In genomic region chr17:48261297-48261880, GRCh38 we compare ENCODE assay signal across 1 cellular context.
TF ChIP-seq lines count a peak whose summit lies in the region.

No MANE protein-coding gene starts in this region.

TF ChIP-seq in HEK293, 187 proteins besides CTCF, POLR2A, EP300 and RAD21 (continued from another document and continues in another):
- TF ChIP-seq, protein P1, sequence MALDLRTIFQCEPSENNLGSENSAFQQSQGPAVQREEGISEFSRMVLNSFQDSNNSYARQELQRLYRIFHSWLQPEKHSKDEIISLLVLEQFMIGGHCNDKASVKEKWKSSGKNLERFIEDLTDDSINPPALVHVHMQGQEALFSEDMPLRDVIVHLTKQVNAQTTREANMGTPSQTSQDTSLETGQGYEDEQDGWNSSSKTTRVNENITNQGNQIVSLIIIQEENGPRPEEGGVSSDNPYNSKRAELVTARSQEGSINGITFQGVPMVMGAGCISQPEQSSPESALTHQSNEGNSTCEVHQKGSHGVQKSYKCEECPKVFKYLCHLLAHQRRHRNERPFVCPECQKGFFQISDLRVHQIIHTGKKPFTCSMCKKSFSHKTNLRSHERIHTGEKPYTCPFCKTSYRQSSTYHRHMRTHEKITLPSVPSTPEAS (tag by site-specific recombination; IDR thresholded peaks at IDR 0.05), result no peak
- TF ChIP-seq ZNF664 (tag by site-specific recombination; IDR thresholded peaks at IDR 0.05) (no peak), ZBTB8A (tag by site-specific recombination; IDR thresholded peaks at IDR 0.05) (0 out of 2 replicates have a peak, but pooled peaks have one; percentile 15), ZNF791 (tag by site-specific recombination; IDR thresholded peaks at IDR 0.05) (no peak), ZNF558 (tag by site-specific recombination; IDR thresholded peaks at IDR 0.05) (no peak), ZNF341 (tag by site-specific recombination; IDR thresholded peaks at IDR 0.05; ENCODE audit: low read depth) (no peak), ZNF26 (tag by site-specific recombination; IDR thresholded peaks at IDR 0.05) (no peak), ZNF433 (tag by site-specific recombination; IDR thresholded peaks at IDR 0.05; ENCODE audit: low read depth) (no peak), ZNF133 (tag by site-specific recombination; IDR thresholded peaks at IDR 0.05) (no peak), ZFP69B (tag by site-specific recombination; IDR thresholded peaks at IDR 0.05) (0 out of 2 replicates have a peak, but pooled peaks have one; percentile 17), ZBTB7A (tag by site-specific recombination; IDR thresholded peaks at IDR 0.05; ENCODE audit: low read depth) (no peak), ZNF571 (tag by site-specific recombination; IDR thresholded peaks at IDR 0.05) (no peak), ZNF350 (tag by site-specific recombination; IDR thresholded peaks at IDR 0.05) (no peak), ZNF48 (tag by site-specific recombination; IDR thresholded peaks at IDR 0.05) (no peak), ZFP3 (tag by site-specific recombination; IDR thresholded peaks at IDR 0.05; ENCODE audit: low read depth) (no peak), ZFP41 (tag by site-specific recombination; IDR thresholded peaks at IDR 0.05; ENCODE audit: borderline replicate concordance) (no peak), ZSCAN23 (tag by site-specific recombination; IDR thresholded peaks at IDR 0.05) (no peak), ZNF530 (tag by site-specific recombination; IDR thresholded peaks at IDR 0.05; ENCODE audit: low read depth) (no peak), ZBTB48 (tag by site-specific recombination; IDR thresholded peaks at IDR 0.05) (no peak), ZNF544 (tag by site-specific recombination; IDR thresholded peaks at IDR 0.05) (no peak), ZNF768 (tag by site-specific recombination; IDR thresholded peaks at IDR 0.05) (no peak), ZNF654 (tag by site-specific recombination; IDR thresholded peaks at IDR 0.05; ENCODE audit: low read depth) (peak; percentile 51), GLI4 (tag by site-specific recombination; IDR thresholded peaks at IDR 0.05) (no peak), ZNF2 (tag by site-specific recombination; IDR thresholded peaks at IDR 0.05) (peak; percentile 58; the same call in 1 of the 2 replicates), ZNF239 (tag by site-specific recombination; IDR thresholded peaks at IDR 0.05) (no peak), KLF9 (tag by site-specific recombination; IDR thresholded peaks at IDR 0.05; ENCODE audit: low read depth) (no peak), ZNF792 (tag by site-specific recombination; IDR thresholded peaks at IDR 0.05) (no peak), ZFHX2 (tag by site-specific recombination; conservative IDR thresholded peaks at IDR 0.05) (no peak), ZNF501 (tag by site-specific recombination; IDR thresholded peaks at IDR 0.05) (no peak), GLIS1 (tag by site-specific recombination; IDR thresholded peaks at IDR 0.05) (no peak), ZNF274 (IDR thresholded peaks at IDR 0.05; ENCODE audit: low read length) (no peak), ZNF274 (tag by site-specific recombination; IDR thresholded peaks at IDR 0.05; ENCODE audit: borderline replicate concordance) (no peak), ZNF670 (tag by site-specific recombination; IDR thresholded peaks at IDR 0.05; ENCODE audit: low read depth) (no peak), MEIS1 (CRISPR knock-in tag; IDR thresholded peaks at IDR 0.05; ENCODE audit: borderline replicate concordance) (no peak)
- TF ChIP-seq, protein P2, sequence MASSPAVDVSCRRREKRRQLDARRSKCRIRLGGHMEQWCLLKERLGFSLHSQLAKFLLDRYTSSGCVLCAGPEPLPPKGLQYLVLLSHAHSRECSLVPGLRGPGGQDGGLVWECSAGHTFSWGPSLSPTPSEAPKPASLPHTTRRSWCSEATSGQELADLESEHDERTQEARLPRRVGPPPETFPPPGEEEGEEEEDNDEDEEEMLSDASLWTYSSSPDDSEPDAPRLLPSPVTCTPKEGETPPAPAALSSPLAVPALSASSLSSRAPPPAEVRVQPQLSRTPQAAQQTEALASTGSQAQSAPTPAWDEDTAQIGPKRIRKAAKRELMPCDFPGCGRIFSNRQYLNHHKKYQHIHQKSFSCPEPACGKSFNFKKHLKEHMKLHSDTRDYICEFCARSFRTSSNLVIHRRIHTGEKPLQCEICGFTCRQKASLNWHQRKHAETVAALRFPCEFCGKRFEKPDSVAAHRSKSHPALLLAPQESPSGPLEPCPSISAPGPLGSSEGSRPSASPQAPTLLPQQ (tag by site-specific recombination; IDR thresholded peaks at IDR 0.05), result no peak
- TF ChIP-seq, protein P3, sequence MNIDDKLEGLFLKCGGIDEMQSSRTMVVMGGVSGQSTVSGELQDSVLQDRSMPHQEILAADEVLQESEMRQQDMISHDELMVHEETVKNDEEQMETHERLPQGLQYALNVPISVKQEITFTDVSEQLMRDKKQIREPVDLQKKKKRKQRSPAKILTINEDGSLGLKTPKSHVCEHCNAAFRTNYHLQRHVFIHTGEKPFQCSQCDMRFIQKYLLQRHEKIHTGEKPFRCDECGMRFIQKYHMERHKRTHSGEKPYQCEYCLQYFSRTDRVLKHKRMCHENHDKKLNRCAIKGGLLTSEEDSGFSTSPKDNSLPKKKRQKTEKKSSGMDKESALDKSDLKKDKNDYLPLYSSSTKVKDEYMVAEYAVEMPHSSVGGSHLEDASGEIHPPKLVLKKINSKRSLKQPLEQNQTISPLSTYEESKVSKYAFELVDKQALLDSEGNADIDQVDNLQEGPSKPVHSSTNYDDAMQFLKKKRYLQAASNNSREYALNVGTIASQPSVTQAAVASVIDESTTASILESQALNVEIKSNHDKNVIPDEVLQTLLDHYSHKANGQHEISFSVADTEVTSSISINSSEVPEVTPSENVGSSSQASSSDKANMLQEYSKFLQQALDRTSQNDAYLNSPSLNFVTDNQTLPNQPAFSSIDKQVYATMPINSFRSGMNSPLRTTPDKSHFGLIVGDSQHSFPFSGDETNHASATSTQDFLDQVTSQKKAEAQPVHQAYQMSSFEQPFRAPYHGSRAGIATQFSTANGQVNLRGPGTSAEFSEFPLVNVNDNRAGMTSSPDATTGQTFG (tag by site-specific recombination; IDR thresholded peaks at IDR 0.05; ENCODE audit: borderline replicate concordance), result no peak
- TF ChIP-seq, protein P4, sequence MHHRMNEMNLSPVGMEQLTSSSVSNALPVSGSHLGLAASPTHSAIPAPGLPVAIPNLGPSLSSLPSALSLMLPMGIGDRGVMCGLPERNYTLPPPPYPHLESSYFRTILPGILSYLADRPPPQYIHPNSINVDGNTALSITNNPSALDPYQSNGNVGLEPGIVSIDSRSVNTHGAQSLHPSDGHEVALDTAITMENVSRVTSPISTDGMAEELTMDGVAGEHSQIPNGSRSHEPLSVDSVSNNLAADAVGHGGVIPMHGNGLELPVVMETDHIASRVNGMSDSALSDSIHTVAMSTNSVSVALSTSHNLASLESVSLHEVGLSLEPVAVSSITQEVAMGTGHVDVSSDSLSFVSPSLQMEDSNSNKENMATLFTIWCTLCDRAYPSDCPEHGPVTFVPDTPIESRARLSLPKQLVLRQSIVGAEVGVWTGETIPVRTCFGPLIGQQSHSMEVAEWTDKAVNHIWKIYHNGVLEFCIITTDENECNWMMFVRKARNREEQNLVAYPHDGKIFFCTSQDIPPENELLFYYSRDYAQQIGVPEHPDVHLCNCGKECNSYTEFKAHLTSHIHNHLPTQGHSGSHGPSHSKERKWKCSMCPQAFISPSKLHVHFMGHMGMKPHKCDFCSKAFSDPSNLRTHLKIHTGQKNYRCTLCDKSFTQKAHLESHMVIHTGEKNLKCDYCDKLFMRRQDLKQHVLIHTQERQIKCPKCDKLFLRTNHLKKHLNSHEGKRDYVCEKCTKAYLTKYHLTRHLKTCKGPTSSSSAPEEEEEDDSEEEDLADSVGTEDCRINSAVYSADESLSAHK (tag by site-specific recombination; IDR thresholded peaks at IDR 0.05), result no peak
- TF ChIP-seq, protein P5, sequence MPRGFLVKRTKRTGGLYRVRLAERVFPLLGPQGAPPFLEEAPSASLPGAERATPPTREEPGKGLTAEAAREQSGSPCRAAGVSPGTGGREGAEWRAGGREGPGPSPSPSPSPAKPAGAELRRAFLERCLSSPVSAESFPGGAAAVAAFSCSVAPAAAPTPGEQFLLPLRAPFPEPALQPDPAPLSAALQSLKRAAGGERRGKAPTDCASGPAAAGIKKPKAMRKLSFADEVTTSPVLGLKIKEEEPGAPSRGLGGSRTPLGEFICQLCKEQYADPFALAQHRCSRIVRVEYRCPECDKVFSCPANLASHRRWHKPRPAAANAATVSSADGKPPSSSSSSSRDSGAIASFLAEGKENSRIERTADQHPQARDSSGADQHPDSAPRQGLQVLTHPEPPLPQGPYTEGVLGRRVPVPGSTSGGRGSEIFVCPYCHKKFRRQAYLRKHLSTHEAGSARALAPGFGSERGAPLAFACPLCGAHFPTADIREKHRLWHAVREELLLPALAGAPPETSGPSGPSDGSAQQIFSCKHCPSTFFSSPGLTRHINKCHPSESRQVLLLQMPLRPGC (tag by site-specific recombination; IDR thresholded peaks at IDR 0.05), result no peak
- TF ChIP-seq, protein P6, sequence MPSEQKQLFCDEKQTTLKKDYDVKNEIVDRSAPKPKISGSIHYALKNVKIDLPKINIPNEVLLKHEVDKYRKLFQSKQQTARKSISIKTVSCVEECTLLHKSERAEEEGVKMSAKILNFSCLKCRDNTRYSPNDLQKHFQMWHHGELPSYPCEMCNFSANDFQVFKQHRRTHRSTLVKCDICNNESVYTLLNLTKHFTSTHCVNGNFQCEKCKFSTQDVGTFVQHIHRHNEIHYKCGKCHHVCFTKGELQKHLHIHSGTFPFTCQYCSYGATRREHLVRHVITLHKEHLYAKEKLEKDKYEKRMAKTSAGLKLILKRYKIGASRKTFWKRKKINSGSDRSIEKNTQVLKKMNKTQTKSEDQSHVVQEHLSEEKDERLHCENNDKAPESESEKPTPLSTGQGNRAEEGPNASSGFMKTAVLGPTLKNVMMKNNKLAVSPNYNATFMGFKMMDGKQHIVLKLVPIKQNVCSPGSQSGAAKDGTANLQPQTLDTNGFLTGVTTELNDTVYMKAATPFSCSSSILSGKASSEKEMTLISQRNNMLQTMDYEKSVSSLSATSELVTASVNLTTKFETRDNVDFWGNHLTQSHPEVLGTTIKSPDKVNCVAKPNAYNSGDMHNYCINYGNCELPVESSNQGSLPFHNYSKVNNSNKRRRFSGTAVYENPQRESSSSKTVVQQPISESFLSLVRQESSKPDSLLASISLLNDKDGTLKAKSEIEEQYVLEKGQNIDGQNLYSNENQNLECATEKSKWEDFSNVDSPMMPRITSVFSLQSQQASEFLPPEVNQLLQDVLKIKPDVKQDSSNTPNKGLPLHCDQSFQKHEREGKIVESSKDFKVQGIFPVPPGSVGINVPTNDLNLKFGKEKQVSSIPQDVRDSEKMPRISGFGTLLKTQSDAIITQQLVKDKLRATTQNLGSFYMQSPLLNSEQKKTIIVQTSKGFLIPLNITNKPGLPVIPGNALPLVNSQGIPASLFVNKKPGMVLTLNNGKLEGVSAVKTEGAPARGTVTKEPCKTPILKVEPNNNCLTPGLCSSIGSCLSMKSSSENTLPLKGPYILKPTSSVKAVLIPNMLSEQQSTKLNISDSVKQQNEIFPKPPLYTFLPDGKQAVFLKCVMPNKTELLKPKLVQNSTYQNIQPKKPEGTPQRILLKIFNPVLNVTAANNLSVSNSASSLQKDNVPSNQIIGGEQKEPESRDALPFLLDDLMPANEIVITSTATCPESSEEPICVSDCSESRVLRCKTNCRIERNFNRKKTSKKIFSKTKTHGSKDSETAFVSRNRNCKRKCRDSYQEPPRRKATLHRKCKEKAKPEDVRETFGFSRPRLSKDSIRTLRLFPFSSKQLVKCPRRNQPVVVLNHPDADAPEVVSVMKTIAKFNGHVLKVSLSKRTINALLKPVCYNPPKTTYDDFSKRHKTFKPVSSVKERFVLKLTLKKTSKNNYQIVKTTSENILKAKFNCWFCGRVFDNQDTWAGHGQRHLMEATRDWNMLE (tag by site-specific recombination; conservative IDR thresholded peaks at IDR 0.05; ENCODE audit: low read depth), result no peak
- TF ChIP-seq, protein P7, sequence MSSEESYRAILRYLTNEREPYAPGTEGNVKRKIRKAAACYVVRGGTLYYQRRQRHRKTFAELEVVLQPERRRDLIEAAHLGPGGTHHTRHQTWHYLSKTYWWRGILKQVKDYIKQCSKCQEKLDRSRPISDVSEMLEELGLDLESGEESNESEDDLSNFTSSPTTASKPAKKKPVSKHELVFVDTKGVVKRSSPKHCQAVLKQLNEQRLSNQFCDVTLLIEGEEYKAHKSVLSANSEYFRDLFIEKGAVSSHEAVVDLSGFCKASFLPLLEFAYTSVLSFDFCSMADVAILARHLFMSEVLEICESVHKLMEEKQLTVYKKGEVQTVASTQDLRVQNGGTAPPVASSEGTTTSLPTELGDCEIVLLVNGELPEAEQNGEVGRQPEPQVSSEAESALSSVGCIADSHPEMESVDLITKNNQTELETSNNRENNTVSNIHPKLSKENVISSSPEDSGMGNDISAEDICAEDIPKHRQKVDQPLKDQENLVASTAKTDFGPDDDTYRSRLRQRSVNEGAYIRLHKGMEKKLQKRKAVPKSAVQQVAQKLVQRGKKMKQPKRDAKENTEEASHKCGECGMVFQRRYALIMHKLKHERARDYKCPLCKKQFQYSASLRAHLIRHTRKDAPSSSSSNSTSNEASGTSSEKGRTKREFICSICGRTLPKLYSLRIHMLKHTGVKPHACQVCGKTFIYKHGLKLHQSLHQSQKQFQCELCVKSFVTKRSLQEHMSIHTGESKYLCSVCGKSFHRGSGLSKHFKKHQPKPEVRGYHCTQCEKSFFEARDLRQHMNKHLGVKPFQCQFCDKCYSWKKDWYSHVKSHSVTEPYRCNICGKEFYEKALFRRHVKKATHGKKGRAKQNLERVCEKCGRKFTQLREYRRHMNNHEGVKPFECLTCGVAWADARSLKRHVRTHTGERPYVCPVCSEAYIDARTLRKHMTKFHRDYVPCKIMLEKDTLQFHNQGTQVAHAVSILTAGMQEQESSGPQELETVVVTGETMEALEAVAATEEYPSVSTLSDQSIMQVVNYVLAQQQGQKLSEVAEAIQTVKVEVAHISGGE (tag by site-specific recombination; conservative IDR thresholded peaks at IDR 0.05; ENCODE audit: low read depth), result no peak
- TF ChIP-seq, protein P8, sequence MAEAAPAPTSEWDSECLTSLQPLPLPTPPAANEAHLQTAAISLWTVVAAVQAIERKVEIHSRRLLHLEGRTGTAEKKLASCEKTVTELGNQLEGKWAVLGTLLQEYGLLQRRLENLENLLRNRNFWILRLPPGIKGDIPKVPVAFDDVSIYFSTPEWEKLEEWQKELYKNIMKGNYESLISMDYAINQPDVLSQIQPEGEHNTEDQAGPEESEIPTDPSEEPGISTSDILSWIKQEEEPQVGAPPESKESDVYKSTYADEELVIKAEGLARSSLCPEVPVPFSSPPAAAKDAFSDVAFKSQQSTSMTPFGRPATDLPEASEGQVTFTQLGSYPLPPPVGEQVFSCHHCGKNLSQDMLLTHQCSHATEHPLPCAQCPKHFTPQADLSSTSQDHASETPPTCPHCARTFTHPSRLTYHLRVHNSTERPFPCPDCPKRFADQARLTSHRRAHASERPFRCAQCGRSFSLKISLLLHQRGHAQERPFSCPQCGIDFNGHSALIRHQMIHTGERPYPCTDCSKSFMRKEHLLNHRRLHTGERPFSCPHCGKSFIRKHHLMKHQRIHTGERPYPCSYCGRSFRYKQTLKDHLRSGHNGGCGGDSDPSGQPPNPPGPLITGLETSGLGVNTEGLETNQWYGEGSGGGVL (tag by site-specific recombination; IDR thresholded peaks at IDR 0.05), result no peak
